ENCODE assay signal across 22 cellular contexts in genomic region chr2:68086166-68086565, GRCh38.
A peak's percentile ranks its signal among the peaks of the same experiment; 100 is the strongest.
DNase-seq lines count a peak whose midpoint lies in the region; ATAC-seq, FAIRE-seq and TF ChIP-seq lines count a peak whose summit lies in the region.
"Had no signal": no experiment of that assay in that cellular context is flagged by ENCODE, and none has a peak within 500 bp of the region (broad histone marks: within the 10 kb centered on the region; RNA-seq: fewer than 3 reads in every experiment).

No MANE protein-coding gene starts in this region.

- DNase-seq in RPMI8226 (peak; percentile 39), inferior parietal cortex (ENCODE audit: extremely low spot score) (no peak), RCC 7860 (ENCODE audit: low spot score) (no peak)
- no peak for DNase-seq in effector CD4-positive, alpha-beta T cell
- DNase-seq: AML-193; C1 segment of cervical spinal cord; CD8-positive, alpha-beta T cell; DND-41; MG63; NCI-H1048; NCI-H1417 treated with DMSO at 0.1 percent for 48 hours; NCI-H187; NCI-H2107; NCI-H446 treated with DMSO at 0.1 percent for 48 hours; NCI-H69; NK-92 treated with Interleukin-12 subunit alpha and Interleukin-12 subunit beta, amount 100 ng/mL, for 24 hours; SJCRH30 had no signal

- ATAC-seq in GM21515 (IDR thresholded peaks at IDR 0.05; ENCODE audit: unreplicated experiment) (peak; percentile 48), HG02840 (IDR thresholded peaks at IDR 0.05; ENCODE audit: low FRiP score, unreplicated experiment) (peak; percentile 62), GM19023 (IDR thresholded peaks at IDR 0.05; ENCODE audit: unreplicated experiment) (no peak)
- ATAC-seq: CD8-positive, alpha-beta T cell; Panc1 had no signal

- TF ChIP-seq CTCF in GM12873 (IDR thresholded peaks at IDR 0.05; ENCODE audit: insufficient read depth, low read depth, low read length, missing control alignments): peak; percentile 15

- no peak for FAIRE-seq in RCC 7860 (lab: Jason Lieb, UNC)
